6 cellular contexts compared by ENCODE assay signal in genomic region chr10:2759203-2759602, GRCh38.
"Had no signal": no experiment of that assay in that cellular context is flagged by ENCODE, and none has a peak within 500 bp of the region (broad histone marks: within the 10 kb centered on the region; RNA-seq: fewer than 3 reads in every experiment).

No MANE protein-coding gene starts in this region.

- ATAC-seq: GM23338, K562 had no signal

- H3K9me3 Mint-ChIP-seq: GM23338, H9 had no signal

- DNase-seq: H9, HCEC 1CT, IMR-90, KG1 had no signal

- H3K27ac Mint-ChIP-seq: GM23338, H9 had no signal

- H3K4me3 ChIP-seq: GM23338, K562 had no signal

- H3K4me3 Mint-ChIP-seq: GM23338, H9 had no signal
